26 cellular contexts compared by ENCODE assay signal in the genomic region with DNA sequence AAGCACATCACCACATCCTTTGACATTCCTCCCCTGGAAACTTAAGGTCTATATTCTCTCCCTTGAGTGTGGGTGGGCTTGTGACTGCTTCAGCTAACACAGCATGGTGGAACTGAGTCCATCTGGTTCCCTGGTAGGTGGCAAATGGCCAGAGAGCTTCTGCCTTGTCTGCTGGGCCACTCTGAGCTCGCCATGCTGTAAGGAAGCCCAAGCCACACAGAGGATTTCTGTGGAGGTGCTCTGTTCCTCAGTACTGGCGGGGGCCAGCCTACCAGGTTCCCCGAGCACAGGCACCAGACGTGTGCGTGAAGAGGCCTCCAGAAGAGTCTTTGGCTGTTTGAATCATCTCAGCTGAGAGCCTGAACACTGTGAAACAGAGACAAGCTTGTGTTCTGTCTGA.
"Had no signal": no experiment of that assay in that cellular context is flagged by ENCODE, and none has a peak within 500 bp of the region (broad histone marks: within the 10 kb centered on the region; RNA-seq: fewer than 3 reads in every experiment).

No MANE protein-coding gene starts in this region.

- H3K27ac Mint-ChIP-seq: activated CD4-positive, alpha-beta memory T cell treated with anti-CD3 and anti-CD28 coated beads, Interleukin-2, amount 10 ng/mL, durations not matched to agents 7 days and 5 days; activated CD4-positive, alpha-beta T cell treated with anti-CD3 and anti-CD28 coated beads for 36 hours; activated naive CD4-positive, alpha-beta T cell treated with anti-CD3 and anti-CD28 coated beads, Interleukin-2, amount 50 U/mL, for 24 hours; activated naive CD8-positive, alpha-beta T cell treated with anti-CD3 and anti-CD28 coated beads, Interleukin-2, amount 50 U/mL, for 24 hours; activated T-helper 17 cell treated with anti-CD3 and anti-CD28 coated beads, Interleukin-2, amount 50 U/mL, for 72 hours had no signal

- H3K27me3 ChIP-seq: ascending aorta, body of pancreas, Peyer's patch had no signal

- H3K4me3 ChIP-seq: ascending aorta, body of pancreas, Peyer's patch had no signal

- H3K27ac ChIP-seq: ascending aorta, body of pancreas, Peyer's patch, RWPE1, WERI-Rb-1 had no signal

- H3K36me3 ChIP-seq: ascending aorta, Peyer's patch, WERI-Rb-1 had no signal

- H3K9me3 ChIP-seq: ascending aorta, body of pancreas, Peyer's patch had no signal

- H3K36me3 Mint-ChIP-seq: activated naive CD4-positive, alpha-beta T cell treated with anti-CD3 and anti-CD28 coated beads, Interleukin-2, amount 50 U/mL, for 24 hours had no signal

- ATAC-seq: activated CD4-positive, alpha-beta T cell treated with anti-CD3 and anti-CD28 coated beads for 36 hours; activated naive CD8-positive, alpha-beta T cell treated with anti-CD3 and anti-CD28 coated beads, Interleukin-2, amount 50 U/mL, for 24 hours; activated T-helper 17 cell treated with anti-CD3 and anti-CD28 coated beads, Interleukin-2, amount 50 U/mL, for 72 hours; body of pancreas had no signal

- H3K9me3 Mint-ChIP-seq: activated naive CD4-positive, alpha-beta T cell treated with anti-CD3 and anti-CD28 coated beads, Interleukin-2, amount 50 U/mL, for 24 hours; activated naive CD8-positive, alpha-beta T cell treated with anti-CD3 and anti-CD28 coated beads, Interleukin-2, amount 50 U/mL, for 24 hours; activated T-helper 17 cell treated with anti-CD3 and anti-CD28 coated beads, Interleukin-2, amount 50 U/mL, for 72 hours; central memory CD8-positive, alpha-beta T cell had no signal

- H3K4me3 Mint-ChIP-seq: activated CD4-positive, alpha-beta memory T cell treated with anti-CD3 and anti-CD28 coated beads, Interleukin-2, amount 10 ng/mL, durations not matched to agents 7 days and 5 days; activated CD4-positive, alpha-beta T cell treated with anti-CD3 and anti-CD28 coated beads for 36 hours; activated naive CD4-positive, alpha-beta T cell treated with anti-CD3 and anti-CD28 coated beads, Interleukin-2, amount 50 U/mL, for 24 hours; activated naive CD8-positive, alpha-beta T cell treated with anti-CD3 and anti-CD28 coated beads, Interleukin-2, amount 50 U/mL, for 24 hours; activated T-helper 17 cell treated with anti-CD3 and anti-CD28 coated beads, Interleukin-2, amount 50 U/mL, for 72 hours; central memory CD8-positive, alpha-beta T cell had no signal

- DNase-seq: activated CD4-positive, alpha-beta memory T cell treated with anti-CD3 and anti-CD28 coated beads, Interleukin-2, amount 10 ng/mL, durations not matched to agents 7 days and 5 days; activated CD4-positive, alpha-beta T cell treated with anti-CD3 and anti-CD28 coated beads for 36 hours; activated CD4-positive, alpha-beta T cell treated with anti-CD3 and anti-CD28 coated beads, Interleukin-2, amount 50 U/mL, for 1 hour; activated naive CD4-positive, alpha-beta T cell; activated naive CD8-positive, alpha-beta T cell treated with anti-CD3 and anti-CD28 coated beads, Interleukin-2, amount 50 U/mL, for 24 hours; activated T-cell treated with anti-CD3 and anti-CD28 coated beads for 4 hours; activated T-cell treated with anti-CD3 and anti-CD28 coated beads, Interleukin-2, amount 50 U/mL, for 48 hours; amniotic stem cell; body of pancreas; Kasumi-1; KBM-7; NCI-H1105 treated with DMSO at 0.1 percent for 48 hours; NCI-H1436 treated with DMSO at 0.1 percent for 48 hours; NCI-H187; NCI-H2081; NCI-H446; NCI-H524; SHP77 treated with DMSO at 0.1 percent for 48 hours; T-helper 1 cell; WERI-Rb-1 had no signal
